1 cellular context compared by ENCODE assay signal in genomic region chr12:114625294-114625851, GRCh38.
TF ChIP-seq lines count a peak whose summit lies in the region.

No MANE protein-coding gene starts in this region.

TF ChIP-seq in K562, 482 proteins besides CTCF, POLR2A, EP300 and RAD21 (continued from another document):
- TF ChIP-seq THAP12 (CRISPR knock-in tag; IDR thresholded peaks at IDR 0.05) (no peak), HINFP (tag; conservative IDR thresholded peaks at IDR 0.05; ENCODE audit: low read depth) (no peak)
